Comparison of ENCODE assay signal across 15 cellular contexts in the genomic region with DNA sequence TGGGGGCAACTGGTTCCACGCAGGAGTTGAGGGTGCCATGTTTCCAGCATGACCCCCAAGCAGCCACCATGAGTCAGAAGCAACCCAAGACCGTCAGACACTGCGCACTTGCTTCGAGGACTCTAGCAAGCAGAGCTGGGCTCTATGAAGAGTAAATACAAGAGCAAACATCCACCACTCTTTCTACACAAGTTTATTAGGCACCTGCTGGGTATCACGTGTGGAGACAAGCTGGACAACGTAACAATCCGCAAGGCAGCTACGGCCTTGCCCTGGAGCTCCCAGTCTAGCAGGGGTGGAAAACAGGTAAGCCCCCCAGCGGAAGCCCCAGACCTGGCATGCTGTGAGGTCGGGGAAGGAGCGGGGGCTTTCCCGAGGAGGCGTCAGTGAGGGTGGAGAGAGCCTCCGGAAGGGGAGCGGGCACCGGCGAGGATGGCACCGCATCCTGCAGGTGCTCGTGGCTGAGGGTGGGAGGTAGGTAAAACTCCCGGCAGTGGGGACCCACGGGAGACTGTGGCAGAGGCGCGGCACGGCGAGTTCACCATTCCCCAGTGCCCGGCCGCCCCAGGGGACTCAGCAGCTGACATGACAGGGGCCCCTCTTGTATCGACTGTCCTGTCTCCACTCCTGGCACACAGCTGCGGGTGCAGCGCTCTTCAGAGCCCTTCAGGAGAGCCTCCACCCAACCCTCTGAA. TPM values are rescaled to one million over a fixed set of nuclear protein-coding genes. Genes with fewer than 3 reads are reported as not detected.
DNase-seq lines count a peak whose midpoint lies in the region; TF ChIP-seq lines count a peak whose summit lies in the region.
"Had no signal": no experiment of that assay in that cellular context is flagged by ENCODE, and none has a peak within 500 bp of the region (broad histone marks: within the 10 kb centered on the region; RNA-seq: fewer than 3 reads in every experiment).

No MANE protein-coding gene starts in this region.

- no peak for TF ChIP-seq CTCF in H9 (conservative IDR thresholded peaks at IDR 0.05)
- TF ChIP-seq CTCF in sigmoid colon (IDR thresholded peaks at IDR 0.05) = no peak

- DNase-seq in NCI-H748 (lab: John Stamatoyannopoulos, UW; ENCODE audit: unreplicated experiment) = peak; percentile 2
- no peak for DNase-seq in NCI-H748 treated with DMSO at 0.1 percent for 48 hours (lab: John Stamatoyannopoulos, UW)
- no peak for DNase-seq in H9
- DNase-seq in SJSA1 (ENCODE audit: low read depth in 1 of 2, low spot score in 2 of 2) = no peak
- no peak for DNase-seq in mesendoderm
- DNase-seq in A172 (ENCODE audit: low spot score) = no peak
- DNase-seq in HAP-1 (ENCODE audit: low spot score in 2 of 2) = no peak
- no peak for DNase-seq in sigmoid colon
- DNase-seq: AML-193; Calu3; CD4-positive, alpha-beta T cell; DMS 273 treated with DMSO at 0.1 percent for 48 hours had no signal

- H3K4me3 Mint-ChIP-seq in H9 = no peak overlapping the region
- H3K4me3 Mint-ChIP-seq: CD4-positive, alpha-beta T cell; IgD-negative memory B cell had no signal

- TF ChIP-seq EP300 in sigmoid colon (IDR thresholded peaks at IDR 0.05) = no peak

- peaks cover 11% of the 10 kb centered on the region for H3K27me3 Mint-ChIP-seq in H9 (ENCODE audit: low read depth)

- H4K5ac ChIP-seq in H9 (ENCODE audit: insufficient read length, low read depth, low read length) (no peak overlapping the region), mesendoderm (ENCODE audit: low read length) (no peak overlapping the region)

- H3K56ac ChIP-seq in H9 (ENCODE audit: insufficient read length, low read depth, low read length) (no peak overlapping the region), mesendoderm (ENCODE audit: low read length) (no peak overlapping the region)

- H3K27me3 ChIP-seq in H9 (ENCODE audit: insufficient read depth, low read length) (no peaks in the 10 kb centered on the region), SJSA1 (replicated peaks) (no peaks in the 10 kb centered on the region), mesendoderm (ENCODE audit: insufficient read depth, low read length, poor library complexity) (no peaks in the 10 kb centered on the region), HAP-1 (ENCODE audit: low read depth) (no peaks in the 10 kb centered on the region), sigmoid colon (no peaks in the 10 kb centered on the region)

- no peak overlapping the region for H3K4me3 ChIP-seq in SJSA1
- no peak overlapping the region for H3K4me3 ChIP-seq in mesendoderm (ENCODE audit: low read length)
- no peak overlapping the region for H3K4me3 ChIP-seq in HAP-1
- no peak overlapping the region for H3K4me3 ChIP-seq in sigmoid colon
- H3K4me3 ChIP-seq: GM12878 had no signal

- H2BK20ac ChIP-seq in H9 (ENCODE audit: low read depth, low read length, poor library complexity, severe bottlenecking) = no peak overlapping the region

- H2AFZ ChIP-seq in H9 (ENCODE audit: low read length) = no peak overlapping the region

- peak overlapping the region in 2 of 3 experiments; percentile 8 to 30; a peak in 4 of 7 replicates for H3K27ac Mint-ChIP-seq in H9
- H3K27ac Mint-ChIP-seq: CD4-positive, alpha-beta T cell; IgD-negative memory B cell had no signal

- H3K79me2 ChIP-seq in H9 (ENCODE audit: insufficient read depth, low read length) (no peaks in the 10 kb centered on the region), mesendoderm (ENCODE audit: control insufficient read depth, insufficient read depth, low read length) (no peaks in the 10 kb centered on the region)

- no peaks in the 10 kb centered on the region for H3K9me3 ChIP-seq in H9 (ENCODE audit: control insufficient read depth, low read depth, low read length)
- peaks cover 7% of the 10 kb centered on the region for H3K9me3 ChIP-seq in SJSA1 (replicated peaks)
- no peaks in the 10 kb centered on the region for H3K9me3 ChIP-seq in HAP-1
- H3K9me3 ChIP-seq in sigmoid colon = no peaks in the 10 kb centered on the region

- no peaks in the 10 kb centered on the region for H3K23me2 ChIP-seq in H9 (ENCODE audit: insufficient read length, low read depth, low read length, poor library complexity, severe bottlenecking)

- H2BK5ac ChIP-seq in H9 (ENCODE audit: insufficient read length, low read length) = no peak overlapping the region
- H2BK5ac ChIP-seq in mesendoderm (ENCODE audit: low read length) = no peak overlapping the region

- H4K91ac ChIP-seq in H9 (ENCODE audit: insufficient read length, low read depth, low read length) = no peak overlapping the region

- H3K23ac ChIP-seq in H9 (ENCODE audit: insufficient read length, low read depth, low read length) (no peak overlapping the region), mesendoderm (ENCODE audit: low read length) (peak overlapping the region; percentile 24)

- intact Hi-C loops in sigmoid colon (cut with DNase I) = no loop called here

- H3K9me3 Mint-ChIP-seq in H9 = peaks cover 0 to 10% of the 10 kb centered on the region in 2 experiments; a peak in 3 of 5 replicates
- H3K9me3 Mint-ChIP-seq: CD4-positive, alpha-beta T cell had no signal

- H3K4me1 ChIP-seq in H9 (ENCODE audit: insufficient read depth, low read length) = no peaks in the 10 kb centered on the region
- peaks cover 27% of the 10 kb centered on the region for H3K4me1 ChIP-seq in SJSA1 (replicated peaks)
- H3K4me1 ChIP-seq in mesendoderm (ENCODE audit: control insufficient read depth, low read depth, low read length) = no peaks in the 10 kb centered on the region
- no peaks in the 10 kb centered on the region for H3K4me1 ChIP-seq in HAP-1
- H3K4me1 ChIP-seq in sigmoid colon = no peaks in the 10 kb centered on the region

- no peak overlapping the region for H2BK120ac ChIP-seq in H9 (ENCODE audit: low read depth, low read length, poor library complexity, severe bottlenecking)
- H2BK120ac ChIP-seq in mesendoderm (ENCODE audit: low read depth, low read length) = no peak overlapping the region

- H3K36me3 Mint-ChIP-seq in H9 (ENCODE audit: insufficient read depth in 1 of 3, low read depth in 3 of 3) = peaks cover 33 to 44% (median 43%) of the 10 kb centered on the region in 3 experiments
- H3K36me3 Mint-ChIP-seq: IgD-negative memory B cell had no signal

- H3T11ph ChIP-seq in H9 (ENCODE audit: low read length) = no peak overlapping the region

- no peaks in the 10 kb centered on the region for H4K20me1 ChIP-seq in H9 (ENCODE audit: control insufficient read depth, insufficient read depth, insufficient read length)

- peaks cover 3 to 11% of the 10 kb centered on the region in 2 experiments; a peak in 3 of 4 replicates for H3K4me1 Mint-ChIP-seq in H9
- H3K4me1 Mint-ChIP-seq: IgD-negative memory B cell had no signal

- H2BK12ac ChIP-seq in H9 (ENCODE audit: insufficient read length, low read depth, low read length) = no peak overlapping the region

- H3K9ac ChIP-seq in H9 (ENCODE audit: extremely low read depth, insufficient read length, low read length) (no peak overlapping the region), mesendoderm (ENCODE audit: low read length) (no peak overlapping the region)

- no peak overlapping the region for H3K14ac ChIP-seq in H9 (ENCODE audit: insufficient read depth, low read length)

- no peak for TF ChIP-seq POLR2A in sigmoid colon (IDR thresholded peaks at IDR 0.05)

- no peaks in the 10 kb centered on the region for H3K79me1 ChIP-seq in H9 (ENCODE audit: insufficient read depth, low read depth, low read length, poor library complexity, severe bottlenecking)
- no peaks in the 10 kb centered on the region for H3K79me1 ChIP-seq in mesendoderm (ENCODE audit: low read length)

- H3K36me3 ChIP-seq in SJSA1 (no peaks in the 10 kb centered on the region), mesendoderm (ENCODE audit: control insufficient read depth, insufficient read depth, low read length) (peaks cover 1% of the 10 kb centered on the region), HAP-1 (replicated peaks) (no peaks in the 10 kb centered on the region), sigmoid colon (no peaks in the 10 kb centered on the region)

- no peak overlapping the region for H3K4me2 ChIP-seq in H9 (ENCODE audit: insufficient read depth, insufficient read length, low read length)
- no peak overlapping the region for H3K4me2 ChIP-seq in mesendoderm (ENCODE audit: low read length)

- in situ Hi-C loops in HAP-1 (cut with MboI; ENCODE audit: low sequenced_read_pairs) = no loop called here

- H2AK5ac ChIP-seq in H9 (ENCODE audit: insufficient read length, low read length) (no peak overlapping the region), mesendoderm (ENCODE audit: low read length) (no peak overlapping the region)

- no peak overlapping the region for H3K27ac ChIP-seq in H9 (ENCODE audit: insufficient read length, low read depth, low read length)
- H3K27ac ChIP-seq in SJSA1 = peak overlapping the region; percentile 80; the same call in 1 of the 2 replicates
- no peak overlapping the region for H3K27ac ChIP-seq in mesendoderm (ENCODE audit: low read depth, low read length)
- H3K27ac ChIP-seq in sigmoid colon = no peak overlapping the region
- H3K27ac ChIP-seq: 22Rv1 had no signal

- H3K18ac ChIP-seq in H9 (ENCODE audit: insufficient read length, low read depth, low read length) = no peak overlapping the region
- no peak overlapping the region for H3K18ac ChIP-seq in mesendoderm (ENCODE audit: low read length)

- no CpG with 5 or more reads among the region's 30 CpGs for WGBS in H9 (ENCODE audit: extremely low coverage, insufficient read length, low lambda C conversion rate)
- WGBS in mesendoderm (ENCODE audit: extremely low coverage, insufficient coverage, low lambda C conversion rate) = no CpG with 5 or more reads among the region's 30 CpGs
- 88% methylated on average over 30 of the region's 30 CpGs for WGBS in sigmoid colon, 2 donors

- H4K8ac ChIP-seq in H9 (replicated peaks; ENCODE audit: insufficient read length, low read depth, low read length) = no peak overlapping the region
- H4K8ac ChIP-seq in mesendoderm (ENCODE audit: low read depth, low read length) = no peak overlapping the region

- H2BK15ac ChIP-seq in H9 (ENCODE audit: low read depth, low read length) (no peak overlapping the region), mesendoderm (replicated peaks; ENCODE audit: low read depth) (no peak overlapping the region)

- H3K4ac ChIP-seq in H9 (ENCODE audit: low read depth, low read length) (no peak overlapping the region), mesendoderm (ENCODE audit: low read depth, low read length) (no peak overlapping the region)

RNA-seq across cellular contexts. Expression of a gene that starts 33.6 kb away (rescaled TPM):
- total RNA-seq in H9 (2021) (8.6 and 11.3 TPM in 2 replicates), sigmoid colon (under 1 TPM in 2 of 4 donors, not detected in 2; 0.33 to 0.36 TPM)
- not detected in 2 replicates for total RNA-seq in SJSA1 (2014; rRNA removed; shearing (Covaris generic))
- polyA plus RNA-seq in mesendoderm (2013, experiment 1 of 2) = 1.6 TPM
- polyA plus RNA-seq in mesendoderm (2013, experiment 2 of 2) = 1.6 TPM
- 1.1 and 1.8 TPM in 2 replicates for total RNA-seq in A172 (2014; rRNA removed; shearing (Covaris generic))
- polyA plus RNA-seq in sigmoid colon = under 1 TPM in 1 of 3 donors, not detected in 2; 0.69 TPM
- total RNA-seq: CD4-positive, alpha-beta T cell had no signal
- polyA plus RNA-seq: IgD-negative memory B cell had no signal

RNA-seq across cellular contexts. Expression of a gene that starts 35.4 kb away (rescaled TPM):
- total RNA-seq in H9 (2021) = 918 and 920 TPM in 2 replicates
- total RNA-seq in SJSA1 (2014; rRNA removed; shearing (Covaris generic)) = 726 and 1,015 TPM in 2 replicates
- 871 TPM for polyA plus RNA-seq in mesendoderm (2013, experiment 1 of 2)
- 882 TPM for polyA plus RNA-seq in mesendoderm (2013, experiment 2 of 2)
- 416 and 436 TPM in 2 replicates for total RNA-seq in A172 (2014; rRNA removed; shearing (Covaris generic))
- 100 to 1,000 TPM; 449 to 808 (median 513) TPM for total RNA-seq in sigmoid colon
- 100 to 1,000 TPM; 535 to 680 (median 633) TPM for polyA plus RNA-seq in sigmoid colon
